11 cellular contexts compared by ENCODE assay signal in genomic region chr22:23256986-23257888, GRCh38.
DNase-seq lines count a peak whose midpoint lies in the region; ATAC-seq, FAIRE-seq and TF ChIP-seq lines count a peak whose summit lies in the region.
"Had no signal": no experiment of that assay in that cellular context is flagged by ENCODE, and none has a peak within 500 bp of the region (broad histone marks: within the 10 kb centered on the region; RNA-seq: fewer than 3 reads in every experiment).

No MANE protein-coding gene starts in this region.

- TF ChIP-seq POLR2A in gastrocnemius medialis (IDR thresholded peaks at IDR 0.05) = no peak

- CTCF ChIA-PET in HEK293 (lab: Yijun Ruan, JAX) = interaction anchor here (1.5 kb wide), 1 partner anchor 25 kb away, joined by 3 read pairs; no protein-coding TSS in a partner anchor

- peak; percentile 50 for FAIRE-seq in bronchial epithelial cell (lab: Jason Lieb, UNC)

- 50% methylated on average over 19 of the region's 19 CpGs for WGBS in right cardiac atrium

- POLR2A ChIA-PET in HEK293 (lab: Yijun Ruan, JAX) = no interaction called here

- intact Hi-C loops in right cardiac atrium (cut with DNase I) (no loop called here), gastrocnemius medialis (cut with DNase I; ENCODE audit: low total_unique reads) (no loop called here)

- TF ChIP-seq CTCF in HEK293 (tag by site-specific recombination; IDR thresholded peaks at IDR 0.05) (no peak), bronchial epithelial cell (IDR thresholded peaks at IDR 0.05; ENCODE audit: insufficient read depth, low read length, severe bottlenecking) (no peak), gastrocnemius medialis (IDR thresholded peaks at IDR 0.05 in 4 of 5, conservative IDR thresholded peaks at IDR 0.05 in 1 of 5) (no peak)

- H3K4me3 ChIP-seq in HEK293 (ENCODE audit: low read depth, low read length) (no peak overlapping the region), bronchial epithelial cell (ENCODE audit: low read depth, low read length) (no peak overlapping the region), right cardiac atrium (ENCODE audit: low read length) (no peak overlapping the region), gastrocnemius medialis (no peak overlapping the region)

- H3K27ac ChIP-seq in HEK293 (ENCODE audit: extremely low read depth, low read depth, low read length) = no peak overlapping the region
- H3K27ac ChIP-seq in right cardiac atrium (ENCODE audit: low read length) = peak overlapping the region; percentile 50
- peak overlapping the region in 2 of 4 donors; percentile 30 to 34 for H3K27ac ChIP-seq in gastrocnemius medialis

- no peaks in the 10 kb centered on the region for H3K9me3 ChIP-seq in HEK293 (ENCODE audit: control insufficient read depth, insufficient read depth, low read depth, low read length)
- H3K9me3 ChIP-seq in right cardiac atrium (ENCODE audit: control insufficient read depth, low read length) = no peaks in the 10 kb centered on the region
- no peaks in the 10 kb centered on the region for H3K9me3 ChIP-seq in gastrocnemius medialis

- H3K36me3 ChIP-seq in HEK293 (ENCODE audit: control insufficient read depth in 2 of 2, insufficient read depth in 1 of 2, low read length in 2 of 2) = peaks cover 0 to 86% of the 10 kb centered on the region in 2 experiments; a peak in 1 of 3 replicates
- peaks cover 40% of the 10 kb centered on the region for H3K36me3 ChIP-seq in bronchial epithelial cell (ENCODE audit: control insufficient read depth, insufficient read depth, low read length)
- H3K36me3 ChIP-seq in gastrocnemius medialis = peaks cover 0 to 3% of the 10 kb centered on the region in 2 donors

- no peaks in the 10 kb centered on the region for H3K27me3 ChIP-seq in bronchial epithelial cell (ENCODE audit: control insufficient read depth, insufficient read depth, low read length)
- no peaks in the 10 kb centered on the region for H3K27me3 ChIP-seq in right cardiac atrium (ENCODE audit: control insufficient read depth, insufficient read depth)
- no peaks in the 10 kb centered on the region for H3K27me3 ChIP-seq in gastrocnemius medialis

- in situ Hi-C loops in gastrocnemius medialis (cut with MboI; ENCODE audit: low sequenced_read_pairs in 4 of 4) = no loop called here

- H3K4me1 ChIP-seq in HEK293 (ENCODE audit: control insufficient read depth, insufficient read depth, low read length) = no peaks in the 10 kb centered on the region
- H3K4me1 ChIP-seq in right cardiac atrium (ENCODE audit: control insufficient read depth, insufficient read depth, low read length) = peaks cover 14% of the 10 kb centered on the region
- peaks cover 13 to 18% of the 10 kb centered on the region in 2 donors for H3K4me1 ChIP-seq in gastrocnemius medialis

- DNase-seq in bronchial epithelial cell (ENCODE audit: low read depth) (peak; percentile 31), right cardiac atrium (peak; percentile 82 to 92 (median 85)), gastrocnemius medialis (peak; percentile 16 to 50), DMS53 (lab: John Stamatoyannopoulos, UW) (no peak)
- DNase-seq in stimulated activated CD4-positive, alpha-beta T cell treated with anti-CD3 and anti-CD28 coated beads, Interleukin-2, amount 100 ng/mL, for 48 hours = no peak
- no peak for DNase-seq in activated CD4-positive, alpha-beta T cell treated with anti-CD3 and anti-CD28 coated beads, Interleukin-2, amount 50 U/mL, for 4 hours
- DNase-seq: endodermal cell, NCI-H774, substantia nigra had no signal

- ATAC-seq in right cardiac atrium (peak; percentile 91 to 94), gastrocnemius medialis (peak; percentile 62 to 70), GM19463 (IDR thresholded peaks at IDR 0.05; ENCODE audit: unreplicated experiment) (no peak)

TF ChIP-seq in HEK293, 187 proteins besides CTCF, POLR2A, EP300 and RAD21:
- TF ChIP-seq, protein P1, sequence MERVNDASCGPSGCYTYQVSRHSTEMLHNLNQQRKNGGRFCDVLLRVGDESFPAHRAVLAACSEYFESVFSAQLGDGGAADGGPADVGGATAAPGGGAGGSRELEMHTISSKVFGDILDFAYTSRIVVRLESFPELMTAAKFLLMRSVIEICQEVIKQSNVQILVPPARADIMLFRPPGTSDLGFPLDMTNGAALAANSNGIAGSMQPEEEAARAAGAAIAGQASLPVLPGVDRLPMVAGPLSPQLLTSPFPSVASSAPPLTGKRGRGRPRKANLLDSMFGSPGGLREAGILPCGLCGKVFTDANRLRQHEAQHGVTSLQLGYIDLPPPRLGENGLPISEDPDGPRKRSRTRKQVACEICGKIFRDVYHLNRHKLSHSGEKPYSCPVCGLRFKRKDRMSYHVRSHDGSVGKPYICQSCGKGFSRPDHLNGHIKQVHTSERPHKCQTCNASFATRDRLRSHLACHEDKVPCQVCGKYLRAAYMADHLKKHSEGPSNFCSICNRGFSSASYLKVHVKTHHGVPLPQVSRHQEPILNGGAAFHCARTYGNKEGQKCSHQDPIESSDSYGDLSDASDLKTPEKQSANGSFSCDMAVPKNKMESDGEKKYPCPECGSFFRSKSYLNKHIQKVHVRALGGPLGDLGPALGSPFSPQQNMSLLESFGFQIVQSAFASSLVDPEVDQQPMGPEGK (tag by site-specific recombination; IDR thresholded peaks at IDR 0.05) = no peak
- TF ChIP-seq KLF1 (tag by site-specific recombination; IDR thresholded peaks at IDR 0.05) = peak; percentile 75; the same call in 1 of the 2 replicates
- TF ChIP-seq ZNF202 (tag by site-specific recombination; IDR thresholded peaks at IDR 0.05; ENCODE audit: borderline replicate concordance) = no peak
- TF ChIP-seq ZNF433 (tag by site-specific recombination; IDR thresholded peaks at IDR 0.05; ENCODE audit: low read depth) = no peak
- no peak for TF ChIP-seq WT1 (tag by site-specific recombination; IDR thresholded peaks at IDR 0.05)

Comparison
In these comparisons a context has a peak if more than half of its experiments do, and no peak if none do; other contexts are left out.
1. DNase-seq: peak in bronchial epithelial cell (single experiment), right cardiac atrium (3 of 3) and gastrocnemius medialis (2 of 2); none in DMS53 (single experiment), stimulated activated CD4-positive, alpha-beta T cell treated with anti-CD3 and anti-CD28 coated beads, Interleukin-2, amount 100 ng/mL, for 48 hours (0 of 2) and activated CD4-positive, alpha-beta T cell treated with anti-CD3 and anti-CD28 coated beads, Interleukin-2, amount 50 U/mL, for 4 hours (0 of 2).